In the genomic region with DNA sequence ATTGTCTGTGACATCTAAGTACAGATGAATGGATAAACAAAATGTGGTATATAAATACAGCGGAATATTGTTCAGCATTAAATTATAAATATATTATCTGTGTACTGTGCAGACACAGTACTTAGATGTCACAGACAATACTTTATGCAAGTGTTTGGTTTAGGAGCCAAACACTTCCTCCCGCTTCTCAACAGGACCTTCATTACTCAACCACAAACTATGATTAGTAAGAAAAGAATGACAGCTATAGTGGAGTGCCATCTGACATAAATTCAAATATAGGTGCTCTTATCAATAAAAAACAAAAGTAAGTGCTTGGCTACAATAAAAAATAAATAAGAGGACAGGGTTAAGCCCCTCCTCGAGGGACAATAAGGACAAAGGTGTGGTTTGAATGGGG, we compare ENCODE assay signal across 21 cellular contexts. TPM values are rescaled to one million over a fixed set of nuclear protein-coding genes. Genes with fewer than 3 reads are reported as not detected.
DNase-seq lines count a peak whose midpoint lies in the region; ATAC-seq, FAIRE-seq and TF ChIP-seq lines count a peak whose summit lies in the region.
"Had no signal": no experiment of that assay in that cellular context is flagged by ENCODE, and none has a peak within 500 bp of the region (broad histone marks: within the 10 kb centered on the region; RNA-seq: fewer than 3 reads in every experiment).

No MANE protein-coding gene starts in this region.

- peak; percentile 22 for ATAC-seq in activated CD8-positive, alpha-beta T cell treated with anti-CD3 and anti-CD28 coated beads for 36 hours
- no peak for ATAC-seq in activated CD8-positive, alpha-beta T cell treated with anti-CD3 and anti-CD28 coated beads, Interleukin-2, amount 10 ng/mL, durations not matched to agents 7 days and 5 days
- peak; percentile 31 for ATAC-seq in HG03354 (IDR thresholded peaks at IDR 0.05; ENCODE audit: poor library complexity, severe bottlenecking, unreplicated experiment)
- ATAC-seq in T-helper 17 cell, result peak; percentile 6
- peak; percentile 65 for ATAC-seq in stimulated activated effector memory CD8-positive, alpha-beta T cell treated with anti-CD3 and anti-CD28 coated beads, Interleukin-12 subunit alpha, Interleukin-12 subunit beta, amount 100 ng/mL, for 72 hours
- no peak for ATAC-seq in HG03432 (IDR thresholded peaks at IDR 0.05; ENCODE audit: unreplicated experiment)
- ATAC-seq: gastroesophageal sphincter, K562, sciatic nerve had no signal

- peaks cover 30% of the 10 kb centered on the region for H3K36me3 Mint-ChIP-seq in activated CD8-positive, alpha-beta T cell treated with anti-CD3 and anti-CD28 coated beads for 36 hours (ENCODE audit: low read depth)
- H3K36me3 Mint-ChIP-seq in activated CD8-positive, alpha-beta T cell treated with anti-CD3 and anti-CD28 coated beads, Interleukin-2, amount 10 ng/mL, durations not matched to agents 7 days and 5 days (ENCODE audit: low read depth), result peaks cover 2% of the 10 kb centered on the region
- peaks cover 3% of the 10 kb centered on the region for H3K36me3 Mint-ChIP-seq in T-helper 17 cell (ENCODE audit: low read depth)
- peaks cover 31% of the 10 kb centered on the region for H3K36me3 Mint-ChIP-seq in stimulated activated effector memory CD8-positive, alpha-beta T cell treated with anti-CD3 and anti-CD28 coated beads, Interleukin-12 subunit alpha, Interleukin-12 subunit beta, amount 100 ng/mL, for 72 hours
- H3K36me3 Mint-ChIP-seq: CD4-positive, alpha-beta memory T cell had no signal

- FAIRE-seq in kidney (lab: Jason Lieb, UNC), result no peak
- FAIRE-seq: K562 had no signal

- H3K9ac ChIP-seq in kidney (ENCODE audit: low read length in 2 of 2), result no peak overlapping the region

- H3K9me3 ChIP-seq in T-helper 17 cell (ENCODE audit: control insufficient read depth, low read length, poor library complexity, severe bottlenecking), result no peaks in the 10 kb centered on the region
- H3K9me3 ChIP-seq in kidney (ENCODE audit: control insufficient read depth in 1 of 2, low read length in 2 of 2), result no peaks in the 10 kb centered on the region
- H3K9me3 ChIP-seq: gastroesophageal sphincter, SJCRH30, suprapubic skin had no signal

- DNase-seq in activated CD8-positive, alpha-beta T cell treated with anti-CD3 and anti-CD28 coated beads for 36 hours, result no peak
- DNase-seq in activated CD8-positive, alpha-beta T cell treated with anti-CD3 and anti-CD28 coated beads, Interleukin-2, amount 10 ng/mL, durations not matched to agents 7 days and 5 days, result no peak
- no peak for DNase-seq in T-helper 17 cell
- DNase-seq in stimulated activated effector memory CD8-positive, alpha-beta T cell treated with anti-CD3 and anti-CD28 coated beads, Interleukin-12 subunit alpha, Interleukin-12 subunit beta, amount 100 ng/mL, for 72 hours (ENCODE audit: low spot score in 2 of 2), result no peak
- no peak for DNase-seq in kidney
- DNase-seq in anterior cingulate cortex (lab: John Stamatoyannopoulos, UW), result no peak
- DNase-seq: activated CD4-positive, alpha-beta T cell treated with anti-CD3 and anti-CD28 coated beads for 1 hour; activated naive CD8-positive, alpha-beta T cell treated with anti-CD3 and anti-CD28 coated beads for 36 hours; CD4-positive, alpha-beta memory T cell; dermis blood vessel endothelial cell; erythroblast; HFFc6; NCI-H446; occipital lobe; SJCRH30 had no signal

- peaks cover 15% of the 10 kb centered on the region for H3K4me1 Mint-ChIP-seq in activated CD8-positive, alpha-beta T cell treated with anti-CD3 and anti-CD28 coated beads for 36 hours (ENCODE audit: low read depth)
- H3K4me1 Mint-ChIP-seq in activated CD8-positive, alpha-beta T cell treated with anti-CD3 and anti-CD28 coated beads, Interleukin-2, amount 10 ng/mL, durations not matched to agents 7 days and 5 days (ENCODE audit: low read depth), result peaks cover 27% of the 10 kb centered on the region
- peaks cover 9% of the 10 kb centered on the region for H3K4me1 Mint-ChIP-seq in T-helper 17 cell
- peaks cover 27% of the 10 kb centered on the region for H3K4me1 Mint-ChIP-seq in stimulated activated effector memory CD8-positive, alpha-beta T cell treated with anti-CD3 and anti-CD28 coated beads, Interleukin-12 subunit alpha, Interleukin-12 subunit beta, amount 100 ng/mL, for 72 hours

- peak overlapping the region; percentile 70 for H3K27ac Mint-ChIP-seq in activated CD8-positive, alpha-beta T cell treated with anti-CD3 and anti-CD28 coated beads for 36 hours
- H3K27ac Mint-ChIP-seq in activated CD8-positive, alpha-beta T cell treated with anti-CD3 and anti-CD28 coated beads, Interleukin-2, amount 10 ng/mL, durations not matched to agents 7 days and 5 days, result no peak overlapping the region
- H3K27ac Mint-ChIP-seq in T-helper 17 cell, result peak overlapping the region; percentile 66
- peak overlapping the region; percentile 41 for H3K27ac Mint-ChIP-seq in stimulated activated effector memory CD8-positive, alpha-beta T cell treated with anti-CD3 and anti-CD28 coated beads, Interleukin-12 subunit alpha, Interleukin-12 subunit beta, amount 100 ng/mL, for 72 hours
- H3K27ac Mint-ChIP-seq: activated naive CD8-positive, alpha-beta T cell treated with anti-CD3 and anti-CD28 coated beads for 36 hours; HFFc6 had no signal

- no peaks in the 10 kb centered on the region for H3K36me3 ChIP-seq in kidney (ENCODE audit: control insufficient read depth in 1 of 2, insufficient read depth in 2 of 2, low read length in 2 of 2)
- H3K36me3 ChIP-seq: SJCRH30, suprapubic skin had no signal

- no peaks in the 10 kb centered on the region for H3K27me3 Mint-ChIP-seq in activated CD8-positive, alpha-beta T cell treated with anti-CD3 and anti-CD28 coated beads for 36 hours
- H3K27me3 Mint-ChIP-seq in activated CD8-positive, alpha-beta T cell treated with anti-CD3 and anti-CD28 coated beads, Interleukin-2, amount 10 ng/mL, durations not matched to agents 7 days and 5 days (ENCODE audit: low read depth), result no peaks in the 10 kb centered on the region
- H3K27me3 Mint-ChIP-seq in T-helper 17 cell, result no peaks in the 10 kb centered on the region
- H3K27me3 Mint-ChIP-seq: activated naive CD8-positive, alpha-beta T cell treated with anti-CD3 and anti-CD28 coated beads for 36 hours had no signal

- intact Hi-C loops in activated CD8-positive, alpha-beta T cell treated with anti-CD3 and anti-CD28 coated beads for 36 hours (cut with micrococcal nuclease), result no loop called here
- intact Hi-C loops in kidney (cut with DNase I), result no loop called here

- no peak overlapping the region for H3K27ac ChIP-seq in kidney (ENCODE audit: low read depth in 2 of 2, low read length in 2 of 2)
- H3K27ac ChIP-seq: gastroesophageal sphincter, SJCRH30, suprapubic skin had no signal

- CTCF ChIA-PET in activated CD8-positive, alpha-beta T cell treated with anti-CD3 and anti-CD28 coated beads for 36 hours (lab: Charles Lee), result no interaction called here
- CTCF ChIA-PET in activated CD8-positive, alpha-beta T cell treated with anti-CD3 and anti-CD28 coated beads, Interleukin-2, amount 10 ng/mL, durations not matched to agents 7 days and 5 days (lab: Charles Lee), result interaction anchor here (0.8 to 7.4 kb wide), 3 partner anchors 11 to 43 kb away, joined by 4 to 35 read pairs (median 5); no protein-coding TSS in a partner anchor

- H3K4me3 Mint-ChIP-seq in activated CD8-positive, alpha-beta T cell treated with anti-CD3 and anti-CD28 coated beads for 36 hours, result no peak overlapping the region
- H3K4me3 Mint-ChIP-seq in activated CD8-positive, alpha-beta T cell treated with anti-CD3 and anti-CD28 coated beads, Interleukin-2, amount 10 ng/mL, durations not matched to agents 7 days and 5 days, result no peak overlapping the region
- H3K4me3 Mint-ChIP-seq in T-helper 17 cell, result no peak overlapping the region
- peak overlapping the region; percentile 36 for H3K4me3 Mint-ChIP-seq in stimulated activated effector memory CD8-positive, alpha-beta T cell treated with anti-CD3 and anti-CD28 coated beads, Interleukin-12 subunit alpha, Interleukin-12 subunit beta, amount 100 ng/mL, for 72 hours
- H3K4me3 Mint-ChIP-seq: activated naive CD8-positive, alpha-beta T cell treated with anti-CD3 and anti-CD28 coated beads for 36 hours; CD4-positive, alpha-beta memory T cell; HFFc6 had no signal

- TF ChIP-seq CTCF in activated CD8-positive, alpha-beta T cell treated with anti-CD3 and anti-CD28 coated beads for 36 hours (IDR thresholded peaks at IDR 0.05), result no peak
- TF ChIP-seq CTCF in kidney (IDR thresholded peaks at IDR 0.05; ENCODE audit: borderline replicate concordance, extremely low read depth, insufficient read depth), result no peak

- POLR2A ChIA-PET in activated CD8-positive, alpha-beta T cell treated with anti-CD3 and anti-CD28 coated beads for 36 hours (lab: Charles Lee), result no interaction called here
- POLR2A ChIA-PET in activated CD8-positive, alpha-beta T cell treated with anti-CD3 and anti-CD28 coated beads, Interleukin-2, amount 10 ng/mL, durations not matched to agents 7 days and 5 days (lab: Charles Lee), result no interaction called here

- no peak overlapping the region for H3K4me3 ChIP-seq in kidney (ENCODE audit: low read length in 2 of 2)
- H3K4me3 ChIP-seq: gastroesophageal sphincter, K562, SJCRH30, suprapubic skin had no signal

- H3K9me3 Mint-ChIP-seq in activated CD8-positive, alpha-beta T cell treated with anti-CD3 and anti-CD28 coated beads for 36 hours, result no peaks in the 10 kb centered on the region
- no peaks in the 10 kb centered on the region for H3K9me3 Mint-ChIP-seq in activated CD8-positive, alpha-beta T cell treated with anti-CD3 and anti-CD28 coated beads, Interleukin-2, amount 10 ng/mL, durations not matched to agents 7 days and 5 days (ENCODE audit: insufficient read depth)
- no peaks in the 10 kb centered on the region for H3K9me3 Mint-ChIP-seq in stimulated activated effector memory CD8-positive, alpha-beta T cell treated with anti-CD3 and anti-CD28 coated beads, Interleukin-12 subunit alpha, Interleukin-12 subunit beta, amount 100 ng/mL, for 72 hours
- H3K9me3 Mint-ChIP-seq: activated naive CD8-positive, alpha-beta T cell treated with anti-CD3 and anti-CD28 coated beads for 36 hours; CD4-positive, alpha-beta memory T cell; HFFc6 had no signal

- no peaks in the 10 kb centered on the region for H3K4me1 ChIP-seq in kidney (ENCODE audit: control insufficient read depth in 1 of 2, insufficient read depth in 1 of 2, low read depth in 1 of 2, low read length in 2 of 2)
- H3K4me1 ChIP-seq: gastroesophageal sphincter, SJCRH30, suprapubic skin had no signal

RNA-seq across cellular contexts. Expression of gene STX17, which starts 38.9 kb away (rescaled TPM):
- total RNA-seq in activated CD8-positive, alpha-beta T cell treated with anti-CD3 and anti-CD28 coated beads for 36 hours, result 10 to 100 TPM; 33.3 to 41.9 TPM
- 10 to 100 TPM; 35.3 to 40.0 TPM for total RNA-seq in activated CD8-positive, alpha-beta T cell treated with anti-CD3 and anti-CD28 coated beads, Interleukin-2, amount 10 ng/mL, durations not matched to agents 7 days and 5 days
- total RNA-seq in T-helper 17 cell (10 to 100 TPM; 27.1 to 33.2 TPM), kidney (39.7 TPM)
- polyA plus RNA-seq in kidney (ENCODE audit: insufficient read depth, low read depth, low replicate concordance), result 5.2 TPM

RNA-seq across cellular contexts. Expression of gene NR4A3, which starts 45.9 kb away (rescaled TPM):
- 100 to 1,000 TPM; 112 to 113 TPM for total RNA-seq in activated CD8-positive, alpha-beta T cell treated with anti-CD3 and anti-CD28 coated beads for 36 hours
- under 1 TPM; 0.26 to 0.29 TPM for total RNA-seq in activated CD8-positive, alpha-beta T cell treated with anti-CD3 and anti-CD28 coated beads, Interleukin-2, amount 10 ng/mL, durations not matched to agents 7 days and 5 days
- total RNA-seq in T-helper 17 cell (10 to 100 TPM; 48.2 to 51.3 TPM), kidney (9.1 TPM)
- polyA plus RNA-seq in kidney (ENCODE audit: insufficient read depth, low read depth, low replicate concordance), result 0.34 TPM
- total RNA-seq: dermis blood vessel endothelial cell had no signal
- polyA plus RNA-seq: K562 had no signal

Comparison
In these comparisons a context has a peak if more than half of its experiments do, and no peak if none do; other contexts are left out.
1. ATAC-seq: peak in activated CD8-positive, alpha-beta T cell treated with anti-CD3 and anti-CD28 coated beads for 36 hours (single experiment), HG03354 (single experiment), T-helper 17 cell (single experiment) and stimulated activated effector memory CD8-positive, alpha-beta T cell treated with anti-CD3 and anti-CD28 coated beads, Interleukin-12 subunit alpha, Interleukin-12 subunit beta, amount 100 ng/mL, for 72 hours (single experiment); none in activated CD8-positive, alpha-beta T cell treated with anti-CD3 and anti-CD28 coated beads, Interleukin-2, amount 10 ng/mL, durations not matched to agents 7 days and 5 days (single experiment) and HG03432 (single experiment).